ENCODE assay signal across 1 cellular context in genomic region chr1:241817956-241818612, GRCh38.
TF ChIP-seq lines count a peak whose summit lies in the region.

No MANE protein-coding gene starts in this region.

TF ChIP-seq in K562, 482 proteins besides CTCF, POLR2A, EP300 and RAD21:
- no peak for TF ChIP-seq FOXP4 (CRISPR knock-in tag; IDR thresholded peaks at IDR 0.05; ENCODE audit: borderline replicate concordance)
- TF ChIP-seq CTBP1 (IDR thresholded peaks at IDR 0.05; ENCODE audit: borderline replicate concordance): peak; percentile 46; the same call in 1 of the 2 replicates
- TF ChIP-seq THAP7 (CRISPR knock-in tag; IDR thresholded peaks at IDR 0.05): no peak
- peak; percentile 47 for TF ChIP-seq SMARCE1 (IDR thresholded peaks at IDR 0.05)
- no peak for TF ChIP-seq ZNF766 (CRISPR knock-in tag; conservative IDR thresholded peaks at IDR 0.05)
- TF ChIP-seq RCOR1 (IDR thresholded peaks at IDR 0.05; ENCODE audit: borderline replicate concordance in 1 of 2, low read depth in 2 of 2, low read length in 2 of 2): peak in 1 of 2 experiments; percentile 45; a peak in 1 of 4 replicates
- TF ChIP-seq TCFL5 (CRISPR knock-in tag; conservative IDR thresholded peaks at IDR 0.05): no peak
- TF ChIP-seq STAT5B (CRISPR knock-in tag; IDR thresholded peaks at IDR 0.05): no peak
- TF ChIP-seq BRF2 (IDR thresholded peaks at IDR 0.05; ENCODE audit: borderline replicate concordance, insufficient read depth, insufficient read length): no peak
- TF ChIP-seq ZNF316 (IDR thresholded peaks at IDR 0.05): no peak
- TF ChIP-seq MEF2D (tag; conservative IDR thresholded peaks at IDR 0.05; ENCODE audit: low read depth): no peak
- TF ChIP-seq TFAP4 (CRISPR knock-in tag; IDR thresholded peaks at IDR 0.05; ENCODE audit: borderline replicate concordance): no peak
- TF ChIP-seq SMAD4 (CRISPR knock-in tag; conservative IDR thresholded peaks at IDR 0.05): no peak
- peak; percentile 51 for TF ChIP-seq CBFA2T3 (IDR thresholded peaks at IDR 0.05)
- 0 out of 2 replicates have a peak, but pooled peaks have one; percentile 37 for TF ChIP-seq SOX6 (IDR thresholded peaks at IDR 0.05)
- TF ChIP-seq DPF2 (IDR thresholded peaks at IDR 0.05): peak; percentile 45; the same call in 1 of the 2 replicates
- TF ChIP-seq TFAM (CRISPR knock-in tag; conservative IDR thresholded peaks at IDR 0.05): no peak
- TF ChIP-seq U2AF1 (optimal IDR thresholded peaks at IDR 0.05; ENCODE audit: low read depth, low read length): no peak
- no peak for TF ChIP-seq FOXJ3 (CRISPR knock-in tag; IDR thresholded peaks at IDR 0.05)
- no peak for TF ChIP-seq ETV1 (tag; conservative IDR thresholded peaks at IDR 0.05; ENCODE audit: low read depth)
- no peak for TF ChIP-seq SMARCA5 (IDR thresholded peaks at IDR 0.05)
- TF ChIP-seq SRSF7 (optimal IDR thresholded peaks at IDR 0.05; ENCODE audit: low read depth, low read length): no peak
- TF ChIP-seq MAFG (tag; conservative IDR thresholded peaks at IDR 0.05): no peak
- TF ChIP-seq SUPT5H (IDR thresholded peaks at IDR 0.05): no peak
- TF ChIP-seq USF2 (CRISPR knock-in tag; IDR thresholded peaks at IDR 0.05): no peak
- no peak for TF ChIP-seq ZBTB11 (CRISPR knock-in tag; IDR thresholded peaks at IDR 0.05)
- no peak for TF ChIP-seq SAFB2 (IDR thresholded peaks at IDR 0.05; ENCODE audit: borderline replicate concordance, low read depth, low read length, severe bottlenecking)
- no peak for TF ChIP-seq ZNF253 (CRISPR knock-in tag; conservative IDR thresholded peaks at IDR 0.05)
- no peak for TF ChIP-seq TAF9B (IDR thresholded peaks at IDR 0.05; ENCODE audit: partially characterized antibody)
- TF ChIP-seq PHF20 (IDR thresholded peaks at IDR 0.05; ENCODE audit: partially characterized antibody): peak; percentile 34
- no peak for TF ChIP-seq CUX1 (CRISPR knock-in tag; IDR thresholded peaks at IDR 0.05)
- TF ChIP-seq TCF3 (CRISPR knock-in tag; IDR thresholded peaks at IDR 0.05): no peak
- TF ChIP-seq NFE2 (IDR thresholded peaks at IDR 0.05; ENCODE audit: low read depth): no peak
- 0 out of 4 replicates have a peak, but pooled peaks of 1 of the 2 experiments have one; percentile 15 for TF ChIP-seq KDM1A (IDR thresholded peaks at IDR 0.05)
- no peak for TF ChIP-seq TEAD4 (IDR thresholded peaks at IDR 0.05; ENCODE audit: low read length)
- no peak for TF ChIP-seq TEAD4 (CRISPR knock-in tag; IDR thresholded peaks at IDR 0.05; ENCODE audit: borderline replicate concordance)
- TF ChIP-seq PML (IDR thresholded peaks at IDR 0.05; ENCODE audit: low read length): no peak
- TF ChIP-seq SMARCA4 (IDR thresholded peaks at IDR 0.05): no peak
- no peak for TF ChIP-seq NFXL1 (CRISPR knock-in tag; IDR thresholded peaks at IDR 0.05)
- no peak for TF ChIP-seq ZNF551 (CRISPR knock-in tag; IDR thresholded peaks at IDR 0.05)
- TF ChIP-seq ARID1B (IDR thresholded peaks at IDR 0.05): peak; percentile 59
- no peak for TF ChIP-seq ILK (tag; IDR thresholded peaks at IDR 0.05; ENCODE audit: borderline replicate concordance, low read depth)
